ENCODE assay signal across 25 cellular contexts in the genomic region with DNA sequence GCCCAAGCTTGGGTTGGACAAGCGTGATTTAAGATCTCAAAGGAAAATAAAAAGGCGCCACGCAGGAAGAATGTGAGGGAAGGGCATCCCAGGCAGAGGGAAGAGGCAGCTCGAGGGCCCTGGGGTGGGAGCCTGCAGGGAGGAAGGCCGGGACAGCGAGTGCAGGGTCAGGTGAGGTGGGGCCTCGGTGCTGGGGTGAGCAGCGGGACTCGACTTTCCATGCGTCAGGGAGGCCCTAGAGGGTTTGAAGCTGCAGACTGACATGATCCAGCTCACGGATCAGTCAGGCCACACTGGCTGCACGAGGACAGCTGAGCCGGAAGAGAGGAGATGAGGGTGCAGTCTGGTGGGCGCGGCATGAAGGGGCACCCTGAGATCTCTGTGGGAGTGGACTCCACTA.
"Had no signal": no experiment of that assay in that cellular context is flagged by ENCODE, and none has a peak within 500 bp of the region (broad histone marks: within the 10 kb centered on the region; RNA-seq: fewer than 3 reads in every experiment).

No MANE protein-coding gene starts in this region.

- H3K4me3 Mint-ChIP-seq: dendritic cell treated with granulocyte-macrophage colony-stimulating factor and Interleukin-4, amounts not matched to agents 40 ng/mL and 50 ng/mL, for 4 days; endodermal cell; natural killer cell had no signal

- ATAC-seq: esophagus mucosa, gastrocnemius medialis, left lobe of liver, natural killer cell, pancreas, right lobe of liver had no signal

- H3K4me3 ChIP-seq: colonic mucosa, gastrocnemius medialis, heart left ventricle, hepatocyte, pancreas, right lobe of liver, smooth muscle cell, thoracic aorta, tibial nerve, upper lobe of left lung had no signal

- H3K27ac Mint-ChIP-seq: dendritic cell treated with granulocyte-macrophage colony-stimulating factor and Interleukin-4, amounts not matched to agents 40 ng/mL and 50 ng/mL, for 4 days; endodermal cell; natural killer cell; progenitor cell of endocrine pancreas had no signal

- DNase-seq: central memory CD4-positive, alpha-beta T cell; colonic mucosa; effector CD8-positive, alpha-beta T cell; endodermal cell; foreskin fibroblast; gastrocnemius medialis; kidney; natural killer cell; pancreas; right lobe of liver; stimulated activated CD4-positive, alpha-beta T cell treated with anti-CD3 and anti-CD28 coated beads, Interleukin-12 subunit alpha, Interleukin-12 subunit beta, amount 100 ng/mL, for 4 hours; stimulated activated CD4-positive, alpha-beta T cell treated with anti-CD3 and anti-CD28 coated beads, Interleukin-1b, Interleukin-23, amount 100 ng/mL, for 48 hours; stimulated activated CD4-positive, alpha-beta T cell treated with anti-CD3 and anti-CD28 coated beads, Interleukin-4, amount 100 ng/mL, for 1 hour; stimulated activated CD8-positive, alpha-beta memory T cell treated with anti-CD3 and anti-CD28 coated beads, Interleukin-4, amount 100 ng/mL, for 48 hours; stimulated activated naive CD4-positive, alpha-beta T cell treated with Interleukin-2 at 50 U/mL for 16 hours; upper lobe of left lung had no signal

- H3K9me3 Mint-ChIP-seq: dendritic cell treated with granulocyte-macrophage colony-stimulating factor and Interleukin-4, amounts not matched to agents 40 ng/mL and 50 ng/mL, for 4 days; endodermal cell; natural killer cell had no signal

- H3K27me3 Mint-ChIP-seq: dendritic cell treated with granulocyte-macrophage colony-stimulating factor and Interleukin-4, amounts not matched to agents 40 ng/mL and 50 ng/mL, for 4 days had no signal

- H3K36me3 Mint-ChIP-seq: natural killer cell had no signal
